19 cellular contexts compared by ENCODE assay signal in genomic region chr2:39563572-39563971, GRCh38.
A peak's percentile ranks its signal among the peaks of the same experiment; 100 is the strongest.
DNase-seq lines count a peak whose midpoint lies in the region; ATAC-seq, FAIRE-seq and TF ChIP-seq lines count a peak whose summit lies in the region.
"Had no signal": no experiment of that assay in that cellular context is flagged by ENCODE, and none has a peak within 500 bp of the region (broad histone marks: within the 10 kb centered on the region; RNA-seq: fewer than 3 reads in every experiment).

No MANE protein-coding gene starts in this region.

- POLR2A ChIA-PET in HEK293 (lab: Yijun Ruan, JAX), result no interaction called here

- CTCF ChIA-PET in HEK293 (lab: Yijun Ruan, JAX), result no interaction called here

- DNase-seq in adipocyte (ENCODE audit: low read depth) (no peak), pancreas (no peak), SIG-M5 (lab: John Stamatoyannopoulos, UW) (no peak), WERI-Rb-1 (no peak), neuronal stem cell (ENCODE audit: low spot score) (no peak)
- DNase-seq: 8988T; CD8-positive, alpha-beta T cell; GDM1; HCEC 1CT; HFFc6; IMR-90 had no signal

- H3K4me3 ChIP-seq in HEK293 (ENCODE audit: low read depth, low read length), result no peak overlapping the region
- H3K4me3 ChIP-seq in adipocyte (ENCODE audit: low read length), result peak overlapping the region; percentile 43
- no peak overlapping the region for H3K4me3 ChIP-seq in pancreas
- H3K4me3 ChIP-seq in WERI-Rb-1 (ENCODE audit: low read depth, low read length), result no peak overlapping the region
- no peak overlapping the region for H3K4me3 ChIP-seq in neuronal stem cell (ENCODE audit: low read length in 2 of 2)
- H3K4me3 ChIP-seq: BLaER1 treated with 17β-estradiol and CSF1 and Interleukin-3, amounts not matched to agents 10 nM and 100 nM; GM23338 had no signal

- no peaks in the 10 kb centered on the region for H3K79me1 ChIP-seq in neuronal stem cell (ENCODE audit: low read depth, low read length)

- no peak overlapping the region for H2AFZ ChIP-seq in neuronal stem cell (ENCODE audit: low read length)
- H2AFZ ChIP-seq: GM23338 had no signal

- no peak overlapping the region for H2BK12ac ChIP-seq in neuronal stem cell (ENCODE audit: low read length)

- no peak overlapping the region for H2BK120ac ChIP-seq in neuronal stem cell (ENCODE audit: low read depth, low read length)

- no peak overlapping the region for H4K91ac ChIP-seq in neuronal stem cell (ENCODE audit: low read depth, low read length, poor library complexity)

- no peak overlapping the region for H3K4ac ChIP-seq in neuronal stem cell (ENCODE audit: low read length)

- H3K27ac ChIP-seq in HEK293 (ENCODE audit: extremely low read depth, low read depth, low read length), result no peak overlapping the region
- H3K27ac ChIP-seq in pancreas, result no peak overlapping the region
- no peak overlapping the region for H3K27ac ChIP-seq in WERI-Rb-1
- no peak overlapping the region for H3K27ac ChIP-seq in neuronal stem cell (replicated peaks; ENCODE audit: low read length)
- H3K27ac ChIP-seq: BLaER1 treated with 17β-estradiol and CSF1 and Interleukin-3, amounts not matched to agents 10 nM and 100 nM; HL-60 had no signal

- no peak overlapping the region for H3K14ac ChIP-seq in neuronal stem cell (ENCODE audit: low read length)

- H3K4me1 ChIP-seq in HEK293 (ENCODE audit: control insufficient read depth, insufficient read depth, low read length) (no peaks in the 10 kb centered on the region), adipocyte (ENCODE audit: control insufficient read depth, insufficient read depth, low read length) (peaks cover 13% of the 10 kb centered on the region), pancreas (peaks cover 0 to 4% (median 3%) of the 10 kb centered on the region in 3 donors), neuronal stem cell (ENCODE audit: control insufficient read depth in 2 of 2, insufficient read depth in 1 of 2, low read depth in 1 of 2, low read length in 2 of 2) (peaks cover 0 to under 1% of the 10 kb centered on the region in 2 donors)

- ATAC-seq in pancreas, result no peak
- ATAC-seq: CD8-positive, alpha-beta T cell; GM23338 had no signal

- no peak overlapping the region for H2BK5ac ChIP-seq in neuronal stem cell (ENCODE audit: low read length)

- H2BK15ac ChIP-seq in neuronal stem cell (ENCODE audit: low read length), result no peak overlapping the region

- H3K9me3 ChIP-seq in HEK293 (ENCODE audit: control insufficient read depth, insufficient read depth, low read depth, low read length), result no peaks in the 10 kb centered on the region
- H3K9me3 ChIP-seq in adipocyte (ENCODE audit: control insufficient read depth, low read length), result peaks cover 27% of the 10 kb centered on the region
- no peaks in the 10 kb centered on the region for H3K9me3 ChIP-seq in pancreas
- H3K9me3 ChIP-seq in WERI-Rb-1 (ENCODE audit: severe bottlenecking), result peaks cover 30% of the 10 kb centered on the region
- H3K9me3 ChIP-seq in neuronal stem cell (replicated peaks in 1 of 2; ENCODE audit: control insufficient read depth in 2 of 2, insufficient read depth in 1 of 2, low read depth in 1 of 2, low read length in 2 of 2), result peaks cover 9 to 27% of the 10 kb centered on the region in 2 donors

- no peaks in the 10 kb centered on the region for H3K27me3 ChIP-seq in adipocyte (replicated peaks; ENCODE audit: control insufficient read depth, insufficient read depth, low read length)
- no peaks in the 10 kb centered on the region for H3K27me3 ChIP-seq in pancreas
- H3K27me3 ChIP-seq in WERI-Rb-1 (ENCODE audit: insufficient read depth, low read depth, severe bottlenecking), result no peaks in the 10 kb centered on the region
- no peaks in the 10 kb centered on the region for H3K27me3 ChIP-seq in neuronal stem cell (ENCODE audit: control insufficient read depth in 3 of 3, insufficient read depth in 3 of 3, low read depth in 1 of 3, low read length in 3 of 3)
- H3K27me3 ChIP-seq: BLaER1 treated with 17β-estradiol and CSF1 and Interleukin-3, amounts not matched to agents 10 nM and 100 nM had no signal

- H3K9ac ChIP-seq in adipocyte (ENCODE audit: low read length) (no peak overlapping the region), neuronal stem cell (ENCODE audit: low read depth, low read length, poor library complexity) (no peak overlapping the region)
- H3K9ac ChIP-seq: BLaER1 treated with 17β-estradiol and CSF1 and Interleukin-3, amounts not matched to agents 10 nM and 100 nM had no signal

- intact Hi-C loops in pancreas (cut with DNase I), result no loop called here

- H3K23ac ChIP-seq in neuronal stem cell (ENCODE audit: low read depth, low read length, poor library complexity), result no peak overlapping the region

- no peak overlapping the region for H3K4me2 ChIP-seq in neuronal stem cell (ENCODE audit: insufficient read depth, low read length, poor library complexity, severe bottlenecking)
- H3K4me2 ChIP-seq: BLaER1 treated with 17β-estradiol and CSF1 and Interleukin-3, amounts not matched to agents 10 nM and 100 nM; GM23338 had no signal

- no peak for TF ChIP-seq CTCF in HEK293 (tag by site-specific recombination; IDR thresholded peaks at IDR 0.05)
- TF ChIP-seq CTCF in pancreas (IDR thresholded peaks at IDR 0.05), result no peak
- TF ChIP-seq CTCF in WERI-Rb-1 (IDR thresholded peaks at IDR 0.05; ENCODE audit: low read depth, low read length), result no peak

- H3K36me3 ChIP-seq in HEK293 (ENCODE audit: control insufficient read depth in 2 of 2, insufficient read depth in 1 of 2, low read length in 2 of 2) (no peaks in the 10 kb centered on the region), adipocyte (ENCODE audit: control insufficient read depth, insufficient read depth, low read length, severe bottlenecking) (no peaks in the 10 kb centered on the region), pancreas (no peaks in the 10 kb centered on the region), WERI-Rb-1 (no peaks in the 10 kb centered on the region), neuronal stem cell (replicated peaks in 1 of 2; ENCODE audit: control insufficient read depth in 2 of 2, insufficient read depth in 2 of 2, low read length in 2 of 2) (no peaks in the 10 kb centered on the region)

- FAIRE-seq in A204.1 (lab: Jason Lieb, UNC) (peak; percentile 51), pancreas (lab: Jason Lieb, UNC) (peak; percentile 20)
- FAIRE-seq: GM12892, GM18507, H54 had no signal

- H2AK5ac ChIP-seq in neuronal stem cell (ENCODE audit: low read depth, low read length), result no peak overlapping the region

- no peak overlapping the region for H3K18ac ChIP-seq in neuronal stem cell (ENCODE audit: low read length)

- no peak overlapping the region for H4K8ac ChIP-seq in neuronal stem cell (ENCODE audit: low read depth, low read length)

TF ChIP-seq in HEK293, 187 proteins besides CTCF, POLR2A, EP300 and RAD21:
- TF ChIP-seq ZNF776 (tag by site-specific recombination; IDR thresholded peaks at IDR 0.05; ENCODE audit: borderline replicate concordance) (no peak), ZSCAN5A (tag by site-specific recombination; IDR thresholded peaks at IDR 0.05) (no peak), SETDB1 (IDR thresholded peaks at IDR 0.05; ENCODE audit: insufficient read length, low read length) (peak; percentile 47)
TF ChIP-seq in HEK293: peak in this region for 1.
